In the genomic region with DNA sequence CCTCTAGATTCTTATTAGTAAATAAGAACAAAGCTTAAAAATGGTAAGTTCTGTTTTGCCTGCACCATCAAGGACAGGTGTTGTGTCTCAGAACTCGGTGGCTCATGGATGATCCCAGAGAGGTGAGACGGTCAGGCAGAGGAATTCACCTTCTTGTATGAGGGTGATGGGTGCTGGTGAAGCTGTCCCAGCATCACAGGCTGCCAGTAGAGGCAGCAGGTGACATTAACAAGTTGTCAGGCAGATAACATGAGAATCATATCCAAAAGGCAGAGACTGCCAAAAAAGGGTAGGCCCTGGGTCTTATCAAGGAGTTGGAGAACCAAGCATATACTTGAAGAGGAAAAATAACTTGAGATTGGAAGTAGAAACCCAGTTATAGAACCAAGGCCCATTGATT, we compare ENCODE assay signal across 16 cellular contexts.
DNase-seq lines count a peak whose midpoint lies in the region; ATAC-seq and TF ChIP-seq lines count a peak whose summit lies in the region.
"Had no signal": no experiment of that assay in that cellular context is flagged by ENCODE, and none has a peak within 500 bp of the region (broad histone marks: within the 10 kb centered on the region; RNA-seq: fewer than 3 reads in every experiment).

No MANE protein-coding gene starts in this region.

- no peaks in the 10 kb centered on the region for H3K9me3 ChIP-seq in right atrium auricular region

- H3K36me3 Mint-ChIP-seq in activated T-cell treated with anti-CD3 and anti-CD28 coated beads, Interleukin-2, amount 50 U/mL, for 4 hours (ENCODE audit: insufficient read depth) = no peaks in the 10 kb centered on the region
- H3K36me3 Mint-ChIP-seq: CD8-positive, alpha-beta memory T cell had no signal

- DNase-seq in NCI-H146 (lab: John Stamatoyannopoulos, UW) (peak; percentile 1), NCI-H146 treated with DMSO at 0.1 percent for 48 hours (lab: John Stamatoyannopoulos, UW; ENCODE audit: unreplicated experiment) (no peak), Right ventricle myocardium superior (no peak), right atrium auricular region (ENCODE audit: low spot score) (no peak), left cardiac atrium (no peak)
- no peak for DNase-seq in activated T-cell treated with anti-CD3 and anti-CD28 coated beads, Interleukin-2, amount 50 U/mL, for 4 hours
- DNase-seq: 8988T; AML-193; Caco-2; CD8-positive, alpha-beta memory T cell; GF-D8 had no signal

- intact Hi-C loops in Right ventricle myocardium superior (cut with DNase I) (no loop called here), left cardiac atrium (cut with DNase I) (no loop called here)

- H3K4me1 Mint-ChIP-seq in activated T-cell treated with anti-CD3 and anti-CD28 coated beads, Interleukin-2, amount 50 U/mL, for 4 hours (ENCODE audit: low read depth) = no peaks in the 10 kb centered on the region
- H3K4me1 Mint-ChIP-seq: CD8-positive, alpha-beta memory T cell had no signal

- no peak overlapping the region for H3K4me3 ChIP-seq in right atrium auricular region
- H3K4me3 ChIP-seq: BLaER1 had no signal

- H3K27ac ChIP-seq in right atrium auricular region = peak overlapping the region in 1 of 2 donors; percentile 74
- H3K27ac ChIP-seq: BLaER1 had no signal

- ATAC-seq in Right ventricle myocardium superior (ENCODE audit: poor library complexity) (peak; percentile 72), left cardiac atrium (peak; percentile 36 to 65), HG03469 (IDR thresholded peaks at IDR 0.05; ENCODE audit: unreplicated experiment) (no peak), HG02623 (IDR thresholded peaks at IDR 0.05; ENCODE audit: unreplicated experiment) (no peak)
- ATAC-seq in activated T-cell treated with anti-CD3 and anti-CD28 coated beads, Interleukin-2, amount 50 U/mL, for 4 hours = no peak
- ATAC-seq: HCT116, HepG2 had no signal

- peaks cover 4% of the 10 kb centered on the region for H3K27me3 Mint-ChIP-seq in activated T-cell treated with anti-CD3 and anti-CD28 coated beads, Interleukin-2, amount 50 U/mL, for 4 hours (ENCODE audit: low read depth)

- H3K4me3 Mint-ChIP-seq in activated T-cell treated with anti-CD3 and anti-CD28 coated beads, Interleukin-2, amount 50 U/mL, for 4 hours = no peak overlapping the region
- H3K4me3 Mint-ChIP-seq: CD8-positive, alpha-beta memory T cell had no signal

- H3K4me1 ChIP-seq in right atrium auricular region = peaks cover 0 to 7% of the 10 kb centered on the region in 2 donors
- H3K4me1 ChIP-seq: BLaER1, Caco-2 had no signal

- no peaks in the 10 kb centered on the region for H3K9me3 Mint-ChIP-seq in activated T-cell treated with anti-CD3 and anti-CD28 coated beads, Interleukin-2, amount 50 U/mL, for 4 hours
- H3K9me3 Mint-ChIP-seq: CD8-positive, alpha-beta memory T cell had no signal

- H3K27me3 ChIP-seq in right atrium auricular region = no peaks in the 10 kb centered on the region
- H3K27me3 ChIP-seq: BLaER1 had no signal

- no peaks in the 10 kb centered on the region for H3K36me3 ChIP-seq in right atrium auricular region
- H3K36me3 ChIP-seq: BLaER1 had no signal

- no peak for TF ChIP-seq CTCF in right atrium auricular region (IDR thresholded peaks at IDR 0.05)

Comparison
In these comparisons a context has a peak if more than half of its experiments do, and no peak if none do; other contexts are left out.
1. ATAC-seq: peak in Right ventricle myocardium superior (single experiment) and left cardiac atrium (2 of 2); none in HG03469 (single experiment), HG02623 (single experiment) and activated T-cell treated with anti-CD3 and anti-CD28 coated beads, Interleukin-2, amount 50 U/mL, for 4 hours (0 of 2).